ENCODE assay signal across 18 cellular contexts in the genomic region with DNA sequence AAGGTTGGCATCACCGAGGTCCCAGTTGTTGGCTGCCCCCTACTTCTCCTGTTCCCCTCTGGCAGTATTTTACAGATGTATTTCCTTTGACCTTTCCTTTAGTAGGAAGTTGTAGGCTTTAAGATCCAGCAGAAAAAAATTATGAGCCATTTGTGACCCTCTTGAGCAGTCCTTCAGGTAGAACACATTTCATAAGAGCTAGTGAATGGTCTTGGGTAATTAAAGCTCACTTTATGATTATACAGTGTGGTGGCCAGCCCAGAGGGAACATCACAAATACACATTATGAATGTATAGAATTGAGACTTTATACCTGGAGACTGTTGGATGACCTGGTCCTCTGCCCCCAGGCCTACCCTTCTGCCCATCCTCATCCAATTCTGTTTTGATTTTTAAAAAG. TPM values are rescaled to one million over a fixed set of nuclear protein-coding genes. Genes with fewer than 3 reads are reported as not detected.
DNase-seq lines count a peak whose midpoint lies in the region; ATAC-seq and TF ChIP-seq lines count a peak whose summit lies in the region.
"Had no signal": no experiment of that assay in that cellular context is flagged by ENCODE, and none has a peak within 500 bp of the region (broad histone marks: within the 10 kb centered on the region; RNA-seq: fewer than 3 reads in every experiment).

No MANE protein-coding gene starts in this region.

- TF ChIP-seq CTCF in HFFc6 (IDR thresholded peaks at IDR 0.05): no peak
- TF ChIP-seq CTCF in mesothelial cell of epicardium (IDR thresholded peaks at IDR 0.05; ENCODE audit: unreplicated experiment): no peak

- H3K36me3 Mint-ChIP-seq in activated CD4-positive, alpha-beta T cell treated with anti-CD3 and anti-CD28 coated beads, Interleukin-2, amount 10 ng/mL, durations not matched to agents 24 days and 14 days (ENCODE audit: low read depth): no peaks in the 10 kb centered on the region
- H3K36me3 Mint-ChIP-seq in HFFc6 (ENCODE audit: low read depth): peaks cover 12% of the 10 kb centered on the region; the same call in 1 of the 2 replicates
- H3K36me3 Mint-ChIP-seq in activated T-helper 17 cell treated with anti-CD3 and anti-CD28 coated beads, Interleukin-2, amount 50 U/mL, for 72 hours (ENCODE audit: low read depth): no peaks in the 10 kb centered on the region
- H3K36me3 Mint-ChIP-seq in mesothelial cell of epicardium: peaks cover 17% of the 10 kb centered on the region

- no peak overlapping the region for H3K4me3 Mint-ChIP-seq in activated CD4-positive, alpha-beta T cell treated with anti-CD3 and anti-CD28 coated beads, Interleukin-2, amount 10 ng/mL, durations not matched to agents 24 days and 14 days
- H3K4me3 Mint-ChIP-seq in HFFc6: no peak overlapping the region
- H3K4me3 Mint-ChIP-seq in activated T-helper 17 cell treated with anti-CD3 and anti-CD28 coated beads, Interleukin-2, amount 50 U/mL, for 72 hours: no peak overlapping the region
- no peak overlapping the region for H3K4me3 Mint-ChIP-seq in mesothelial cell of epicardium

- H3K9me3 Mint-ChIP-seq in activated CD4-positive, alpha-beta T cell treated with anti-CD3 and anti-CD28 coated beads, Interleukin-2, amount 10 ng/mL, durations not matched to agents 24 days and 14 days: no peaks in the 10 kb centered on the region
- H3K9me3 Mint-ChIP-seq in HFFc6 (no peaks in the 10 kb centered on the region), mesothelial cell of epicardium (peaks cover 3% of the 10 kb centered on the region)
- H3K9me3 Mint-ChIP-seq in activated T-helper 17 cell treated with anti-CD3 and anti-CD28 coated beads, Interleukin-2, amount 50 U/mL, for 72 hours: no peaks in the 10 kb centered on the region

- intact Hi-C loops in activated CD4-positive, alpha-beta T cell treated with anti-CD3 and anti-CD28 coated beads, Interleukin-2, amount 10 ng/mL, durations not matched to agents 24 days and 14 days (cut with micrococcal nuclease): no loop called here

- ATAC-seq in activated T-helper 17 cell treated with anti-CD3 and anti-CD28 coated beads, Interleukin-2, amount 50 U/mL, for 72 hours (replicated peaks): no peak

- peaks cover 5% of the 10 kb centered on the region for H3K4me1 Mint-ChIP-seq in activated CD4-positive, alpha-beta T cell treated with anti-CD3 and anti-CD28 coated beads, Interleukin-2, amount 10 ng/mL, durations not matched to agents 24 days and 14 days
- H3K4me1 Mint-ChIP-seq in HFFc6 (ENCODE audit: low read depth) (peaks cover 56% of the 10 kb centered on the region), mesothelial cell of epicardium (peaks cover 36% of the 10 kb centered on the region)
- H3K4me1 Mint-ChIP-seq in activated T-helper 17 cell treated with anti-CD3 and anti-CD28 coated beads, Interleukin-2, amount 50 U/mL, for 72 hours: peaks cover 19% of the 10 kb centered on the region

- peak; percentile 40 for DNase-seq in activated CD4-positive, alpha-beta T cell treated with anti-CD3 and anti-CD28 coated beads, Interleukin-2, amount 10 ng/mL, durations not matched to agents 24 days and 14 days
- no peak for DNase-seq in activated CD4-positive, alpha-beta T cell treated with anti-CD3 and anti-CD28 coated beads, Interleukin-2, amount 50 U/mL, for 4 hours
- no peak for DNase-seq in HFFc6
- no peak for DNase-seq in mesothelial cell of epicardium (ENCODE audit: low spot score in 2 of 2, unreplicated experiment in 2 of 2)
- no peak for DNase-seq in SHP77 (lab: John Stamatoyannopoulos, UW)
- DNase-seq in superior temporal gyrus (ENCODE audit: extremely low spot score): no peak
- no peak for DNase-seq in DMS114 treated with DMSO at 0.1 percent for 48 hours (lab: John Stamatoyannopoulos, UW; ENCODE audit: unreplicated experiment)
- DNase-seq: 8988T, AML-193, C1 segment of cervical spinal cord, NCI-H1092, NCI-H1436, NCI-H2029, NCI-H2171 treated with DMSO at 0.1 percent for 48 hours, NCI-H526, OCI-M1, SHP77 treated with DMSO at 0.1 percent for 48 hours had no signal

- no peaks in the 10 kb centered on the region for H3K27me3 Mint-ChIP-seq in activated CD4-positive, alpha-beta T cell treated with anti-CD3 and anti-CD28 coated beads, Interleukin-2, amount 10 ng/mL, durations not matched to agents 24 days and 14 days
- H3K27me3 Mint-ChIP-seq in HFFc6 (ENCODE audit: insufficient read depth) (no peaks in the 10 kb centered on the region), mesothelial cell of epicardium (ENCODE audit: low read depth) (no peaks in the 10 kb centered on the region)
- no peaks in the 10 kb centered on the region for H3K27me3 Mint-ChIP-seq in activated T-helper 17 cell treated with anti-CD3 and anti-CD28 coated beads, Interleukin-2, amount 50 U/mL, for 72 hours

- H3K27ac Mint-ChIP-seq in activated CD4-positive, alpha-beta T cell treated with anti-CD3 and anti-CD28 coated beads, Interleukin-2, amount 10 ng/mL, durations not matched to agents 24 days and 14 days: no peak overlapping the region
- H3K27ac Mint-ChIP-seq in HFFc6 (peak overlapping the region; percentile 56; the same call in 1 of the 2 replicates), mesothelial cell of epicardium (peak overlapping the region; percentile 74)
- peak overlapping the region; percentile 49 for H3K27ac Mint-ChIP-seq in activated T-helper 17 cell treated with anti-CD3 and anti-CD28 coated beads, Interleukin-2, amount 50 U/mL, for 72 hours

RNA-seq across cellular contexts. Expression of a gene that starts 57.0 kb away (rescaled TPM):
- total RNA-seq in activated CD4-positive, alpha-beta T cell treated with anti-CD3 and anti-CD28 coated beads, Interleukin-2, amount 10 ng/mL, durations not matched to agents 24 days and 14 days: 21.2 and 21.7 TPM in 2 replicates
- 10 to 100 TPM; 17.8 to 27.5 (median 23.6) TPM for total RNA-seq in HFFc6 (2021; fragmentation: NEBNext Ultra II Directional; extraction: Animal tissue kit (Norgen Biotek cat#: 25700))
- 10 to 100 TPM; 20.5 to 25.9 TPM for total RNA-seq in activated T-helper 17 cell treated with anti-CD3 and anti-CD28 coated beads, Interleukin-2, amount 50 U/mL, for 72 hours
- 147 to 155 TPM (median 148 TPM) in 3 replicates for total RNA-seq in mesothelial cell of epicardium
